ENCODE assay signal across 11 cellular contexts in the genomic region with DNA sequence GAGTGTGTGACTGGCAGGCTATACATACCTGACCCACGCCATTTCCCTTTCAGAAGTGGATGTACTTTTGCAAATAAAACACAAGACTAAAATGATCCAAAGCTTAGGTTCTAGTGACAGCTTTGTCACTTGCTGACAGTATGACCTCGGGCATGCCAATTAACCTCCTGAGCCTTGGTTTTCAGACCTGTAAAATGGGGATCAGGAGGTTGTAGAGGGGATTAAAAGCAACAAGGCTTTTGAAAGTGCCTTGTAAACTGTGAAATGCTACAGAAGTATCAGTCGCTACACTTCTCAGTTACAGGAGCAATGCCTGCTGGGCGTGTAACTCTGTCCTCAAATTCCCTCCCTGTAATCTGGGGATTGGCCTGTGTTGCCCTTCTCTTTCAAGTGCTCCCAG. TPM values are rescaled to one million over a fixed set of nuclear protein-coding genes. Genes with fewer than 3 reads are reported as not detected.
DNase-seq lines count a peak whose midpoint lies in the region; ATAC-seq and TF ChIP-seq lines count a peak whose summit lies in the region.
"Had no signal": no experiment of that assay in that cellular context is flagged by ENCODE, and none has a peak within 500 bp of the region (broad histone marks: within the 10 kb centered on the region; RNA-seq: fewer than 3 reads in every experiment).

No MANE protein-coding gene starts in this region.

- intact Hi-C loops in sigmoid colon (cut with DNase I) = loop anchor here (5.0 to 10.0 kb wide), 5 partner anchors 134 to 363 kb away; no protein-coding TSS in a partner anchor

- H3K9me3 ChIP-seq in sigmoid colon = no peaks in the 10 kb centered on the region
- H3K9me3 ChIP-seq: colonic mucosa had no signal

- TF ChIP-seq POLR2A in sigmoid colon (IDR thresholded peaks at IDR 0.05) = no peak

- WGBS in sigmoid colon, 2 donors = 57 to 72% methylated on average over 4 of the region's 4 CpGs

- no peak for TF ChIP-seq EP300 in sigmoid colon (IDR thresholded peaks at IDR 0.05)

- H3K27me3 ChIP-seq in H7 (ENCODE audit: control insufficient read depth, insufficient read depth, low read length) = peaks cover 19% of the 10 kb centered on the region
- H3K27me3 ChIP-seq in sigmoid colon = no peaks in the 10 kb centered on the region

- H3K27ac ChIP-seq in sigmoid colon = peak overlapping the region in 3 of 4 donors; percentile 86 to 87 (median 86)
- H3K27ac ChIP-seq: colonic mucosa had no signal

- no peak for TF ChIP-seq CTCF in fibroblast of villous mesenchyme (IDR thresholded peaks at IDR 0.05; ENCODE audit: insufficient read depth, low read depth, low read length)
- no peak for TF ChIP-seq CTCF in sigmoid colon (IDR thresholded peaks at IDR 0.05)

- H3K4me3 ChIP-seq in H7 (ENCODE audit: insufficient read depth, low read depth, low read length) (peak overlapping the region; percentile 58), fibroblast of villous mesenchyme (ENCODE audit: low read depth, low read length) (peak overlapping the region; percentile 71), sigmoid colon (peak overlapping the region; percentile 46 to 78 (median 66))

- DNase-seq in H7 (no peak), RKO (ENCODE audit: low spot score) (peak; percentile 9), fibroblast of villous mesenchyme (ENCODE audit: low read depth) (no peak), sigmoid colon (no peak), Ammon's horn (ENCODE audit: low spot score) (no peak), NCI-H345 treated with DMSO at 0.1 percent for 48 hours (lab: John Stamatoyannopoulos, UW; ENCODE audit: unreplicated experiment) (no peak)
- DNase-seq: colonic mucosa, naive B cell, NCI-H1694 had no signal

- H3K36me3 ChIP-seq in H7 (replicated peaks; ENCODE audit: control insufficient read depth, insufficient read depth, low read length) (peaks cover 2% of the 10 kb centered on the region; the same call in 1 of the 2 replicates), sigmoid colon (no peaks in the 10 kb centered on the region)
- H3K36me3 ChIP-seq: colonic mucosa had no signal

- H3K4me1 ChIP-seq in sigmoid colon = peaks cover 0 to 42% (median 28%) of the 10 kb centered on the region in 4 donors

- ATAC-seq in GM19467 (IDR thresholded peaks at IDR 0.05; ENCODE audit: unreplicated experiment) = no peak
- ATAC-seq: stimulated activated effector memory CD8-positive, alpha-beta T cell treated with anti-CD3 and anti-CD28 coated beads, Interleukin-12 subunit alpha, Interleukin-12 subunit beta, amount 100 ng/mL, for 72 hours had no signal

RNA-seq across cellular contexts. Expression of a gene that starts 8.7 kb away (rescaled TPM):
- 92.9 and 110 TPM in 2 replicates for total RNA-seq in H7 (2014; rRNA removed; shearing (Covaris generic))
- total RNA-seq in fibroblast of villous mesenchyme = 23.3 and 39.3 TPM in 2 replicates
- 10 to 100 TPM; 49.2 to 83.6 (median 60.8) TPM for total RNA-seq in sigmoid colon
- 10 to 100 TPM in 1 of 3 donors, 1 to 10 TPM in 2; 2.1 to 10.1 (median 3.6) TPM for polyA plus RNA-seq in sigmoid colon
